In genomic region chr3:49030331-49030730, GRCh38 we compare ENCODE assay signal across 20 cellular contexts. TPM values are rescaled to one million over a fixed set of nuclear protein-coding genes. Genes with fewer than 3 reads are reported as not detected.
DNase-seq lines count a peak whose midpoint lies in the region; ATAC-seq and TF ChIP-seq lines count a peak whose summit lies in the region.
"Had no signal": no experiment of that assay in that cellular context is flagged by ENCODE, and none has a peak within 500 bp of the region (broad histone marks: within the 10 kb centered on the region; RNA-seq: fewer than 3 reads in every experiment).

No MANE protein-coding gene starts in this region.

- H3K4me1 Mint-ChIP-seq in activated T-cell treated with anti-CD3 and anti-CD28 coated beads, Interleukin-2, amount 50 U/mL, for 24 hours (ENCODE audit: low read depth), result peaks cover 43% of the 10 kb centered on the region
- H3K4me1 Mint-ChIP-seq in activated T-cell treated with anti-CD3 and anti-CD28 coated beads, Interleukin-2, amount 50 U/mL, for 72 hours (ENCODE audit: low read depth), result peaks cover 57% of the 10 kb centered on the region
- H3K4me1 Mint-ChIP-seq in Caco-2 (ENCODE audit: low read depth, unreplicated experiment) (peaks cover 14% of the 10 kb centered on the region), brain (peaks cover 39% of the 10 kb centered on the region), osteocyte (ENCODE audit: unreplicated experiment) (peaks cover 20% of the 10 kb centered on the region)

- peak overlapping the region; percentile 83 for H3K27ac Mint-ChIP-seq in activated T-cell treated with anti-CD3 and anti-CD28 coated beads, Interleukin-2, amount 50 U/mL, for 24 hours
- no peak overlapping the region for H3K27ac Mint-ChIP-seq in activated T-cell treated with anti-CD3 and anti-CD28 coated beads, Interleukin-2, amount 50 U/mL, for 72 hours
- H3K27ac Mint-ChIP-seq in Caco-2 (ENCODE audit: unreplicated experiment) (peak overlapping the region; percentile 100), brain (peak overlapping the region; percentile 38 to 100 (median 81)), osteocyte (ENCODE audit: unreplicated experiment) (peak overlapping the region; percentile 23)

- POLR2A ChIA-PET in Caco-2 (lab: Charles Lee), result no interaction called here

- TF ChIP-seq CTCF in Caco-2 (IDR thresholded peaks at IDR 0.05; ENCODE audit: insufficient read depth in 1 of 2, low read depth in 1 of 2, low read length in 1 of 2, severe bottlenecking in 1 of 2, unreplicated experiment in 1 of 2), result no peak
- TF ChIP-seq CTCF in brain (conservative IDR thresholded peaks at IDR 0.05), result no peak
- TF ChIP-seq CTCF in osteocyte (IDR thresholded peaks at IDR 0.05), result no peak
- TF ChIP-seq CTCF in GM13976 (IDR thresholded peaks at IDR 0.05; ENCODE audit: borderline replicate concordance, control extremely low read depth, extremely low read depth, insufficient read depth, missing control alignments), result no peak

- peaks cover 3% of the 10 kb centered on the region for H3K36me3 ChIP-seq in Caco-2 (ENCODE audit: control insufficient read depth, insufficient read depth, low read length)

- no peak for DNase-seq in activated T-cell treated with anti-CD3 and anti-CD28 coated beads, Interleukin-2, amount 50 U/mL, for 24 hours
- DNase-seq in activated T-cell treated with anti-CD3 and anti-CD28 coated beads, Interleukin-2, amount 50 U/mL, for 72 hours, result no peak
- DNase-seq in Caco-2 (no peak), osteocyte (ENCODE audit: extremely low spot score, unreplicated experiment) (no peak), GM13976 (ENCODE audit: low spot score) (no peak), SW 1271 (lab: John Stamatoyannopoulos, UW) (no peak)
- DNase-seq: activated effector memory CD4-positive, alpha-beta T cell treated with anti-CD3 and anti-CD28 coated beads, Interleukin-2, amount 50 U/mL, for 16 hours; COR-L47; cortex of kidney; EL; foreskin melanocyte; left cardiac atrium; NCI-H1092; NCI-H2107; NCI-H526; right cardiac atrium; stimulated activated naive CD8-positive, alpha-beta T cell treated with anti-CD3 and anti-CD28 coated beads, Interleukin-15, Interleukin-2, amounts not matched to agents 100 U/mL and 50 U/mL, for 24 hours had no signal

- peaks cover 99% of the 10 kb centered on the region for H3K36me3 Mint-ChIP-seq in activated T-cell treated with anti-CD3 and anti-CD28 coated beads, Interleukin-2, amount 50 U/mL, for 24 hours (ENCODE audit: low read depth)
- H3K36me3 Mint-ChIP-seq in activated T-cell treated with anti-CD3 and anti-CD28 coated beads, Interleukin-2, amount 50 U/mL, for 72 hours (ENCODE audit: insufficient read depth in 2 of 2), result peaks cover 7 to 35% of the 10 kb centered on the region in 2 donors
- H3K36me3 Mint-ChIP-seq in Caco-2 (ENCODE audit: insufficient read depth, unreplicated experiment) (peaks cover 93% of the 10 kb centered on the region), brain (peaks cover 65% of the 10 kb centered on the region), osteocyte (ENCODE audit: unreplicated experiment) (peaks cover 22% of the 10 kb centered on the region)

- in situ Hi-C loops in GM13976 (cut with MboI; ENCODE audit: low sequenced_read_pairs, unreplicated experiment), result no loop called here

- CTCF ChIA-PET in Caco-2 (lab: Charles Lee), result no interaction called here

- no peaks in the 10 kb centered on the region for H3K9me3 ChIP-seq in Caco-2
- H3K9me3 ChIP-seq: HAP-1 had no signal

- H3K4me3 Mint-ChIP-seq in activated T-cell treated with anti-CD3 and anti-CD28 coated beads, Interleukin-2, amount 50 U/mL, for 24 hours, result no peak overlapping the region
- no peak overlapping the region for H3K4me3 Mint-ChIP-seq in activated T-cell treated with anti-CD3 and anti-CD28 coated beads, Interleukin-2, amount 50 U/mL, for 72 hours
- H3K4me3 Mint-ChIP-seq in Caco-2 (ENCODE audit: unreplicated experiment) (no peak overlapping the region), brain (peak overlapping the region in 2 of 5 experiments; percentile 29 to 62), osteocyte (ENCODE audit: unreplicated experiment) (no peak overlapping the region)

- no TSS peak for BruUV-seq in Caco-2 (replicated peaks; lab: Mats Ljungman, UMichigan)

- no peak overlapping the region for H3K4me3 ChIP-seq in Caco-2 (ENCODE audit: low read depth, low read length)
- H3K4me3 ChIP-seq: HAP-1 had no signal

- H3K27me3 Mint-ChIP-seq in activated T-cell treated with anti-CD3 and anti-CD28 coated beads, Interleukin-2, amount 50 U/mL, for 24 hours, result no peaks in the 10 kb centered on the region
- no peaks in the 10 kb centered on the region for H3K27me3 Mint-ChIP-seq in activated T-cell treated with anti-CD3 and anti-CD28 coated beads, Interleukin-2, amount 50 U/mL, for 72 hours (ENCODE audit: low read depth)
- H3K27me3 Mint-ChIP-seq in Caco-2 (ENCODE audit: insufficient read depth, unreplicated experiment) (no peaks in the 10 kb centered on the region), brain (peaks cover 6% of the 10 kb centered on the region), osteocyte (ENCODE audit: unreplicated experiment) (no peaks in the 10 kb centered on the region)

- H3K9me3 Mint-ChIP-seq in activated T-cell treated with anti-CD3 and anti-CD28 coated beads, Interleukin-2, amount 50 U/mL, for 24 hours, result no peaks in the 10 kb centered on the region
- H3K9me3 Mint-ChIP-seq in activated T-cell treated with anti-CD3 and anti-CD28 coated beads, Interleukin-2, amount 50 U/mL, for 72 hours, result no peaks in the 10 kb centered on the region
- H3K9me3 Mint-ChIP-seq in Caco-2 (ENCODE audit: unreplicated experiment), result no peaks in the 10 kb centered on the region
- peaks cover 0 to 5% (median 0%) of the 10 kb centered on the region in 5 experiments for H3K9me3 Mint-ChIP-seq in brain
- no peaks in the 10 kb centered on the region for H3K9me3 Mint-ChIP-seq in osteocyte (ENCODE audit: unreplicated experiment)

- ATAC-seq in activated T-cell treated with anti-CD3 and anti-CD28 coated beads, Interleukin-2, amount 50 U/mL, for 72 hours (replicated peaks in 1 of 2), result no peak
- no peak for ATAC-seq in GM21423 (IDR thresholded peaks at IDR 0.05; ENCODE audit: unreplicated experiment)
- ATAC-seq: left cardiac atrium; right cardiac atrium; stimulated activated naive CD8-positive, alpha-beta T cell treated with anti-CD3 and anti-CD28 coated beads, Interleukin-15, Interleukin-2, amounts not matched to agents 100 U/mL and 50 U/mL, for 24 hours had no signal

- H3K4me1 ChIP-seq in Caco-2, result peaks cover 12% of the 10 kb centered on the region

- H3K27me3 ChIP-seq in Caco-2 (replicated peaks; ENCODE audit: control insufficient read depth, insufficient read depth, low read length), result no peaks in the 10 kb centered on the region

- intact Hi-C loops in Caco-2 (cut with micrococcal nuclease; ENCODE audit: unreplicated experiment), result no loop called here

RNA-seq across cellular contexts. Expression of gene IMPDH2, which starts 1.1 kb away (rescaled TPM):
- 100 to 1,000 TPM; 490 to 562 TPM for total RNA-seq in activated T-cell treated with anti-CD3 and anti-CD28 coated beads, Interleukin-2, amount 50 U/mL, for 72 hours
- total RNA-seq in Caco-2 (2022), result 233 and 240 TPM in 2 replicates
- polyA plus RNA-seq in brain (ENCODE audit: insufficient read depth, low read depth, low replicate concordance), result 130 TPM
- 202 and 203 TPM in 2 replicates for total RNA-seq in osteocyte

RNA-seq across cellular contexts. Expression of gene NDUFAF3, which starts 8.4 kb away (rescaled TPM):
- 10 to 100 TPM; 31.9 to 35.1 TPM for total RNA-seq in activated T-cell treated with anti-CD3 and anti-CD28 coated beads, Interleukin-2, amount 50 U/mL, for 72 hours
- total RNA-seq in Caco-2 (2022) (65.9 and 68.7 TPM in 2 replicates), osteocyte (69.1 and 69.4 TPM in 2 replicates)
- polyA plus RNA-seq in brain (ENCODE audit: insufficient read depth, low read depth, low replicate concordance), result 165 TPM

RNA-seq across cellular contexts. Expression of gene DALRD3, which starts 12.0 kb away (rescaled TPM):
- 10 to 100 TPM; 24.8 to 29.8 TPM for total RNA-seq in activated T-cell treated with anti-CD3 and anti-CD28 coated beads, Interleukin-2, amount 50 U/mL, for 72 hours
- 21.4 and 21.5 TPM in 2 replicates for total RNA-seq in Caco-2 (2022)
- polyA plus RNA-seq in brain (ENCODE audit: insufficient read depth, low read depth, low replicate concordance), result 28.8 TPM
- 22.8 and 25.3 TPM in 2 replicates for total RNA-seq in osteocyte

RNA-seq across cellular contexts. Expression of gene WDR6, which starts 23.1 kb away (rescaled TPM):
- total RNA-seq in activated T-cell treated with anti-CD3 and anti-CD28 coated beads, Interleukin-2, amount 50 U/mL, for 72 hours, result 100 to 1,000 TPM; 145 to 159 TPM
- total RNA-seq in Caco-2 (2022) (184 and 185 TPM in 2 replicates), osteocyte (211 and 236 TPM in 2 replicates)
- polyA plus RNA-seq in brain (ENCODE audit: insufficient read depth, low read depth, low replicate concordance), result 109 TPM

RNA-seq across cellular contexts. Expression of gene P4HTM, which starts 40.3 kb away (rescaled TPM):
- total RNA-seq in activated T-cell treated with anti-CD3 and anti-CD28 coated beads, Interleukin-2, amount 50 U/mL, for 72 hours, result 10 to 100 TPM; 42.0 to 45.7 TPM
- 24.4 and 25.5 TPM in 2 replicates for total RNA-seq in Caco-2 (2022)
- polyA plus RNA-seq in brain (ENCODE audit: insufficient read depth, low read depth, low replicate concordance), result 64.8 TPM
- 31.3 and 35.6 TPM in 2 replicates for total RNA-seq in osteocyte
